In genomic region chr10:46512002-46512401, GRCh38 we compare ENCODE assay signal across 14 cellular contexts. TPM values are rescaled to one million over a fixed set of nuclear protein-coding genes. Genes with fewer than 3 reads are reported as not detected.
"Had no signal": no experiment of that assay in that cellular context is flagged by ENCODE, and none has a peak within 500 bp of the region (broad histone marks: within the 10 kb centered on the region; RNA-seq: fewer than 3 reads in every experiment).

No MANE protein-coding gene starts in this region.

RNA-seq across cellular contexts. Expression of gene GPRIN2, which starts 44.5 kb away (rescaled TPM):
- total RNA-seq: activated CD4-positive, alpha-beta memory T cell treated with anti-CD3 and anti-CD28 coated beads, Interleukin-2, amount 10 ng/mL, durations not matched to agents 7 days and 5 days; activated CD4-positive, alpha-beta T cell treated with anti-CD3 and anti-CD28 coated beads for 36 hours; activated CD4-positive, alpha-beta T cell treated with anti-CD3 and anti-CD28 coated beads, Interleukin-2, amount 10 ng/mL, durations not matched to agents 7 days and 5 days; activated CD8-positive, alpha-beta memory T cell treated with anti-CD3 and anti-CD28 coated beads, Interleukin-2, amount 10 ng/mL, durations not matched to agents 7 days and 5 days; activated CD8-positive, alpha-beta T cell treated with anti-CD3 and anti-CD28 coated beads, Interleukin-2, amount 10 ng/mL, durations not matched to agents 7 days and 5 days; activated naive CD8-positive, alpha-beta T cell treated with anti-CD3 and anti-CD28 coated beads, Interleukin-2, amount 10 ng/mL, durations not matched to agents 7 days and 5 days; activated T-helper 2 cell treated with anti-CD3 and anti-CD28 coated beads, Interferon-gamma antibody, Interleukin-2, Interleukin-4, amounts not matched to agents 10 μg/mL and 5 μg/mL and 100 μg/mL, durations not matched to agents 14 hours and 24 hours and 36 hours; T-cell; T-helper 1 cell treated with Interleukin-12 subunit alpha and Interleukin-12 subunit beta and Interleukin-4 antibody, amounts not matched to agents 30 ng/mL and 1 ng/mL, for 36 hours; T-helper 17 cell; T-helper 2 cell treated with Interferon-gamma antibody and Interleukin-4, amounts not matched to agents 100 ng/mL and 5 ng/mL, for 36 hours had no signal

RNA-seq across cellular contexts. Expression of gene NPY4R, which starts 46.2 kb away (rescaled TPM):
- total RNA-seq: activated CD4-positive, alpha-beta memory T cell treated with anti-CD3 and anti-CD28 coated beads, Interleukin-2, amount 10 ng/mL, durations not matched to agents 7 days and 5 days; activated CD4-positive, alpha-beta T cell treated with anti-CD3 and anti-CD28 coated beads for 36 hours; activated CD4-positive, alpha-beta T cell treated with anti-CD3 and anti-CD28 coated beads, Interleukin-2, amount 10 ng/mL, durations not matched to agents 7 days and 5 days; activated CD8-positive, alpha-beta memory T cell treated with anti-CD3 and anti-CD28 coated beads, Interleukin-2, amount 10 ng/mL, durations not matched to agents 7 days and 5 days; activated CD8-positive, alpha-beta T cell treated with anti-CD3 and anti-CD28 coated beads, Interleukin-2, amount 10 ng/mL, durations not matched to agents 7 days and 5 days; activated naive CD8-positive, alpha-beta T cell treated with anti-CD3 and anti-CD28 coated beads, Interleukin-2, amount 10 ng/mL, durations not matched to agents 7 days and 5 days; activated T-helper 2 cell treated with anti-CD3 and anti-CD28 coated beads, Interferon-gamma antibody, Interleukin-2, Interleukin-4, amounts not matched to agents 10 μg/mL and 5 μg/mL and 100 μg/mL, durations not matched to agents 14 hours and 24 hours and 36 hours; ascending aorta; bronchial epithelial cell; T-cell; T-helper 1 cell treated with Interleukin-12 subunit alpha and Interleukin-12 subunit beta and Interleukin-4 antibody, amounts not matched to agents 30 ng/mL and 1 ng/mL, for 36 hours; T-helper 17 cell; T-helper 2 cell treated with Interferon-gamma antibody and Interleukin-4, amounts not matched to agents 100 ng/mL and 5 ng/mL, for 36 hours; WTC11 had no signal
